Comparison of ENCODE assay signal across 23 cellular contexts in genomic region chr3:148641712-148642111, GRCh38. TPM values are rescaled to one million over a fixed set of nuclear protein-coding genes. Genes with fewer than 3 reads are reported as not detected.
"Had no signal": no experiment of that assay in that cellular context is flagged by ENCODE, and none has a peak within 500 bp of the region (broad histone marks: within the 10 kb centered on the region; RNA-seq: fewer than 3 reads in every experiment).

No MANE protein-coding gene starts in this region.

- H3K36me3 ChIP-seq: prostate gland, right lobe of liver, suprapubic skin, thyroid gland had no signal

- H3K4me2 ChIP-seq: hepatocyte had no signal

- H3K27ac ChIP-seq: hepatocyte, parathyroid adenoma, prostate gland, right lobe of liver, suprapubic skin, thyroid gland had no signal

- H2AFZ ChIP-seq: hepatocyte, parathyroid adenoma had no signal

- DNase-seq: effector CD4-positive, alpha-beta T cell; endodermal cell; foreskin melanocyte; head of caudate nucleus; left colon; mesendoderm; naive B cell; occipital lobe; right lobe of liver; stimulated activated CD4-positive, alpha-beta T cell treated with anti-CD3 and anti-CD28 coated beads, Interleukin-4, amount 100 ng/mL, for 1 hour; stimulated activated CD8-positive, alpha-beta memory T cell treated with anti-CD3 and anti-CD28 coated beads, Interleukin-4, amount 100 ng/mL, for 48 hours; stimulated activated naive CD8-positive, alpha-beta T cell treated with anti-CD3 and anti-CD28 coated beads, Interleukin-15, Interleukin-2, amounts not matched to agents 100 U/mL and 50 U/mL, for 24 hours; thyroid gland had no signal

- H3K4me3 ChIP-seq: hepatocyte, prostate gland, right lobe of liver, suprapubic skin, thyroid gland had no signal

- ATAC-seq: left colon; right lobe of liver; stimulated activated effector memory CD8-positive, alpha-beta T cell treated with anti-CD3 and anti-CD28 coated beads, Interleukin-12 subunit alpha, Interleukin-12 subunit beta, amount 100 ng/mL, for 72 hours; stimulated activated naive CD8-positive, alpha-beta T cell treated with anti-CD3 and anti-CD28 coated beads, Interleukin-15, Interleukin-2, amounts not matched to agents 100 U/mL and 50 U/mL, for 24 hours had no signal

- H3K27me3 ChIP-seq: hepatocyte, right lobe of liver, suprapubic skin, thyroid gland had no signal

- H3K9me3 ChIP-seq: prostate gland, right lobe of liver, suprapubic skin, thyroid gland had no signal

- H3K9ac ChIP-seq: parathyroid adenoma had no signal

- H3K4me1 ChIP-seq: parathyroid adenoma, prostate gland, right lobe of liver, suprapubic skin, thyroid gland had no signal

RNA-seq across cellular contexts. Expression of gene AGTR1, which starts 56.0 kb away (rescaled TPM):
- total RNA-seq: dermis microvascular lymphatic vessel endothelial cell, endothelial cell of umbilical vein, kidney epithelial cell, lung microvascular endothelial cell, renal cortical epithelial cell had no signal
- polyA plus RNA-seq: endothelial cell of umbilical vein had no signal
